ENCODE assay signal across 8 cellular contexts in the genomic region with DNA sequence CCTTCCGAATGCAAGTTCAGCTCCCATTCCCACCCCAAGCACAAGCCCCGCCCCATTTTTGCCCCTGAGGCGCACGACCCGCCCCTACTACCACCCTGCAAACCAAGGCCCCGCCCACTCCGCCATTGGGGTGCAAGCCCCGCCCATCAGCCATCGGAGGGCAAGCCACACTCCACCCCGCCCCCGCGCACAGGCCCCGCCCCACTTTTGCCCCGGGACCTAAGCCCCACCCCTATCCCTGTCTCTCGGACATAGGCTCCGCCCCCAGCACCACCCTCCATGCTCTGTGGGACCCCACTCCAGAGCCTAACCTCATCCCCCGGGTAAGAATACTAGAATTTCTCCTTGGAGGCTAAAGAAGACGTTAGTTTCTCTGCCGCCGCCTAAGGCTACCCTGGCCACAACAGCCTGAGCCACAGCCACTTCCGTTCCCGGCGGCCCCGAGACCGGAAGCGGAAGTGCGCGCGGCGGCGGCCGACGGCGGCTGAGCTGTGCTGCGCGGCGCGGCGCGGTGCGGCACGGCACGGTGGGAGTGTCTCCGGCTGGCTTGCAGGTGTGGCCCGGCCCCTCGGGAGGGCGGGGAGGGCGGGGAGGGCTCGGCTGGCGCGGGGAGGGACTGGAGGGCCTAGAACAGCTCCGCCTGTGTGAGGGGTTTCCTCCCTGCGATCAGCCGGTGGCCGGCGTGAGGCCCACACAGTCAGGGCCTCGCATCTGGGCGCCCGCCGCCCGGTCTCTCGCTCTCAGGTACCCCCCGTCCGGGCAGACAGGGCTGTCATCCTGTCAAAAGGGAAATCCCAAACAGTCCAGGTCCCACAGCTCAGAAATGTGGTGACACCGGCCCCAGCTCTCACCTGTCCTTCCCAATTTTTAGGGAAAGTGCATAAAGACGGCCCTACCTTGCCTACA. TPM values are rescaled to one million over a fixed set of nuclear protein-coding genes. Genes with fewer than 3 reads are reported as not detected.
DNase-seq lines count a peak whose midpoint lies in the region; ATAC-seq and TF ChIP-seq lines count a peak whose summit lies in the region.

A gene (plus strand): TSS at position 451 of the 906 bp plus-strand sequence. CDS start 3,444 bp downstream, outside the sequence.

- intact Hi-C loops in left lung (cut with DNase I): loop anchor here in 1 of 2 donors (10.0 kb wide), 1 partner anchor 115 kb away; a partner anchor contains a TSS

- peak within 1 kb of the TSS; percentile 86 to 96 (median 91) for H3K9ac ChIP-seq in BLaER1 treated with 17β-estradiol and CSF1 and Interleukin-3, amounts not matched to agents 10 nM and 100 nM

- peak within 1 kb of the TSS; percentile 76 to 94 (median 86) for H3K4me3 ChIP-seq in BLaER1 treated with 17β-estradiol and CSF1 and Interleukin-3, amounts not matched to agents 10 nM and 100 nM
- peak within 1 kb of the TSS; percentile 81 to 90 for H3K4me3 ChIP-seq in left lung

- no peaks in the 10 kb centered on the region for H3K9me3 ChIP-seq in BLaER1 treated with 17β-estradiol and CSF1 and Interleukin-3, amounts not matched to agents 10 nM and 100 nM (replicated peaks in 1 of 11)
- H3K9me3 ChIP-seq in left lung: no peaks in the 10 kb centered on the region

- peaks cover 0 to 19% (median 5%) of the 10 kb centered on the region in 11 experiments; a peak in 9 of 22 replicates for H4K20me1 ChIP-seq in BLaER1 treated with 17β-estradiol and CSF1 and Interleukin-3, amounts not matched to agents 10 nM and 100 nM

- peaks cover 16 to 24% (median 21%) of the 10 kb centered on the region in 11 experiments for H3K36me3 ChIP-seq in BLaER1 treated with 17β-estradiol and CSF1 and Interleukin-3, amounts not matched to agents 10 nM and 100 nM
- peaks cover 0 to 18% of the 10 kb centered on the region in 2 donors for H3K36me3 ChIP-seq in left lung

- peak within 1 kb of the TSS; percentile 89 to 98 (median 96) for H3K27ac ChIP-seq in BLaER1 treated with 17β-estradiol and CSF1 and Interleukin-3, amounts not matched to agents 10 nM and 100 nM
- peak within 1 kb of the TSS; percentile 97 to 98 for H3K27ac ChIP-seq in left lung

- no peaks in the 10 kb centered on the region for H3K27me3 ChIP-seq in BLaER1 treated with 17β-estradiol and CSF1 and Interleukin-3, amounts not matched to agents 10 nM and 100 nM
- H3K27me3 ChIP-seq in left lung: no peaks in the 10 kb centered on the region

- DNase-seq in NCI-H526 treated with DMSO at 0.1 percent for 48 hours (lab: John Stamatoyannopoulos, UW) (peak; percentile 77), dedifferentiated amniotic fluid mesenchymal stem cell (ENCODE audit: extremely low spot score) (peak; percentile 85), left lung (peak; percentile 98 to 99)
- DNase-seq in activated CD4-positive, alpha-beta T cell treated with anti-CD3 and anti-CD28 coated beads, Interleukin-2, amount 50 U/mL, for 1 hour: peak; percentile 99
- peak; percentile 98 for DNase-seq in stimulated activated CD4-positive, alpha-beta T cell treated with anti-CD3 and anti-CD28 coated beads, Interleukin-2, amount 100 ng/mL, for 4 hours (ENCODE audit: low read depth)

- peak; percentile 85 for ATAC-seq in GM19328 (IDR thresholded peaks at IDR 0.05; ENCODE audit: unreplicated experiment)
- peak; percentile 85 for ATAC-seq in HG03469 (IDR thresholded peaks at IDR 0.05; ENCODE audit: unreplicated experiment)
- peak; percentile 99 for ATAC-seq in left lung

- H3K4me2 ChIP-seq in BLaER1 treated with 17β-estradiol and CSF1 and Interleukin-3, amounts not matched to agents 10 nM and 100 nM: peak within 1 kb of the TSS; percentile 87 to 96 (median 91)

- peaks cover 25 to 61% (median 41%) of the 10 kb centered on the region in 10 experiments for H3K4me1 ChIP-seq in BLaER1 treated with 17β-estradiol and CSF1 and Interleukin-3, amounts not matched to agents 10 nM and 100 nM
- peaks cover 6 to 35% of the 10 kb centered on the region in 2 donors for H3K4me1 ChIP-seq in left lung

- TF ChIP-seq CTCF in left lung (IDR thresholded peaks at IDR 0.05): no peak

RNA-seq across cellular contexts. Expression of the gene that starts here (rescaled TPM):
- total RNA-seq in left lung: 10 to 100 TPM; 11.7 to 16.4 TPM

Comparison
In these comparisons a context has a peak if more than half of its experiments do, and no peak if none do; other contexts are left out.
1. Peak in every context shown above with its lines: DNase-seq, ATAC-seq, H3K4me3 ChIP-seq and H3K27ac ChIP-seq.